ENCODE assay signal across 1 cellular context in the genomic region with DNA sequence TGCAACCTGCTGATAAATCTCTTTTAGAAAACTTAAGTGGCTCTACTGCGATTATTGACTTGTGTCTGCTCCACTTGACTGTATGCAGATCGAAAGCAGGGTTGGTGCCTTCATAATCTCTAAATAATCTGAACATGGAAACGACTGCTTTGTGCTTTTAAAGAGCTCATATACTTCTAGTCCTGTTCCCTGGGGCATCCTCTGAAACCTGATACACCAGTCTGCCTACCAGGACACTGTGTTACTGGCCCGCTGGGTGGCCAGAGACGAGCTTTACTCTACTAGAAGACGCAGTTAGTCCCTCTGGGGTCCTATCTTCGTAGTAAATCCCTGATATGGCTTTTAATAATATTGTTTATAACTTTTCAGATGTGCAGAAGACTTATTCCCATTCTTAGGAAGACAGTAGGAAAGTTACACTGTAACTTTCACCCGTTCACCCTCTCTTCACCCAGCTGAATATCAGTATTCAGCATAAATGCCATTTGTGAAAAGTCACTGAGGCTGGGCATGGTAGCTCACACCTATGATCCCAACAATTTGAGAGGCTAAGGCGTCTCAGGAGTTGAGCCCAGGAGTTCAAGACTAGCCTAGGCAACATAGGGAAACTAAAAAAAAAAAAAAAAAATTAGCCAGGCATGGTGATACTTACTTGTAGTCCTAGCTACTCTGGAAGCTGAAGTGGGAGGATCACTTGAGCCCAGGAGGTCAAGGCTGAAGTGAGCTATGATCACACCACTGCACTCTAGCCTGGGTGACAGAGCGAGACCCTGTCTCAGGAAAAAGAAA.
TF ChIP-seq lines count a peak whose summit lies in the region.

No MANE protein-coding gene starts in this region.

TF ChIP-seq in GM12878, 131 proteins besides CTCF, POLR2A, EP300 and RAD21:
- no peak for TF ChIP-seq KAT2A (conservative IDR thresholded peaks at IDR 0.05; ENCODE audit: control insufficient read depth, low read depth, low read length)
- no peak for TF ChIP-seq CEBPB (IDR thresholded peaks at IDR 0.05; ENCODE audit: borderline replicate concordance in 1 of 2, low read depth in 2 of 2, low read length in 2 of 2)
- TF ChIP-seq FOS (IDR thresholded peaks at IDR 0.05; ENCODE audit: borderline replicate concordance, extremely low read depth, insufficient read length) = no peak
- TF ChIP-seq IKZF2 (IDR thresholded peaks at IDR 0.05) = no peak
- TF ChIP-seq SIN3A (IDR thresholded peaks at IDR 0.05; ENCODE audit: low read depth, low read length) = no peak
- no peak for TF ChIP-seq HDGF (IDR thresholded peaks at IDR 0.05)
- TF ChIP-seq, protein P1, sequence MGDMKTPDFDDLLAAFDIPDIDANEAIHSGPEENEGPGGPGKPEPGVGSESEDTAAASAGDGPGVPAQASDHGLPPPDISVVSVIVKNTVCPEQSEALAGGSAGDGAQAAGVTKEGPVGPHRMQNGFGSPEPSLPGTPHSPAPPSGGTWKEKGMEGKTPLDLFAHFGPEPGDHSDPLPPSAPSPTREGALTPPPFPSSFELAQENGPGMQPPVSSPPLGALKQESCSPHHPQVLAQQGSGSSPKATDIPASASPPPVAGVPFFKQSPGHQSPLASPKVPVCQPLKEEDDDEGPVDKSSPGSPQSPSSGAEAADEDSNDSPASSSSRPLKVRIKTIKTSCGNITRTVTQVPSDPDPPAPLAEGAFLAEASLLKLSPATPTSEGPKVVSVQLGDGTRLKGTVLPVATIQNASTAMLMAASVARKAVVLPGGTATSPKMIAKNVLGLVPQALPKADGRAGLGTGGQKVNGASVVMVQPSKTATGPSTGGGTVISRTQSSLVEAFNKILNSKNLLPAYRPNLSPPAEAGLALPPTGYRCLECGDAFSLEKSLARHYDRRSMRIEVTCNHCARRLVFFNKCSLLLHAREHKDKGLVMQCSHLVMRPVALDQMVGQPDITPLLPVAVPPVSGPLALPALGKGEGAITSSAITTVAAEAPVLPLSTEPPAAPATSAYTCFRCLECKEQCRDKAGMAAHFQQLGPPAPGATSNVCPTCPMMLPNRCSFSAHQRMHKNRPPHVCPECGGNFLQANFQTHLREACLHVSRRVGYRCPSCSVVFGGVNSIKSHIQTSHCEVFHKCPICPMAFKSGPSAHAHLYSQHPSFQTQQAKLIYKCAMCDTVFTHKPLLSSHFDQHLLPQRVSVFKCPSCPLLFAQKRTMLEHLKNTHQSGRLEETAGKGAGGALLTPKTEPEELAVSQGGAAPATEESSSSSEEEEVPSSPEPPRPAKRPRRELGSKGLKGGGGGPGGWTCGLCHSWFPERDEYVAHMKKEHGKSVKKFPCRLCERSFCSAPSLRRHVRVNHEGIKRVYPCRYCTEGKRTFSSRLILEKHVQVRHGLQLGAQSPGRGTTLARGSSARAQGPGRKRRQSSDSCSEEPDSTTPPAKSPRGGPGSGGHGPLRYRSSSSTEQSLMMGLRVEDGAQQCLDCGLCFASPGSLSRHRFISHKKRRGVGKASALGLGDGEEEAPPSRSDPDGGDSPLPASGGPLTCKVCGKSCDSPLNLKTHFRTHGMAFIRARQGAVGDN (IDR thresholded peaks at IDR 0.05) = no peak
- TF ChIP-seq RBBP5 (conservative IDR thresholded peaks at IDR 0.05) = no peak
- TF ChIP-seq MYC (IDR thresholded peaks at IDR 0.05; ENCODE audit: insufficient read depth, insufficient read length, insufficient replicate concordance, low read length, severe bottlenecking) = no peak
- TF ChIP-seq NFIC (IDR thresholded peaks at IDR 0.05; ENCODE audit: low read depth, low read length) = no peak
